In the genomic region with DNA sequence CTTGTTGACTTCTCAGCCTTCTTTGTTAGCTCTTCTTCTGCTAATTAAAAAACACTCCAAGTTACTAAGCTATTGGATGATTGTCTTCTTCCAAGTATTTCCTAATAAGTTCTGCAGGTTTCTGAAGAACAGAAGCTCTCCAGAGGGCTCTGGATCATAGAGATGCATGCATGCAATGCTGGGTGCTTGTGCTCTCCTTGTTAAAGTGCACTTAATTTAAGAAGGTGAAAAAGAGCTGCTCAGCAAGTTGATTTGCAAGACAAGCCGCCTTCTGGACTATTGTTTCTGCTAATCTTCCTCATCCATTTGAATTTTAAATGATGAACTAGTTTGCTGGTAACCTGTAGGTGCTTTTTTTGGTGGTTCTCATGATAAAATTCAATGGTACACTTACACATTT, we compare ENCODE assay signal across 1 cellular context.
TF ChIP-seq lines count a peak whose summit lies in the region.

No MANE protein-coding gene starts in this region.

TF ChIP-seq in H1, 55 proteins besides CTCF, POLR2A, EP300 and RAD21:
- TF ChIP-seq HDAC6 (IDR thresholded peaks at IDR 0.05; ENCODE audit: low read depth, low read length) (no peak), MAFK (IDR thresholded peaks at IDR 0.05; ENCODE audit: low read depth, low read length) (no peak), SP4 (IDR thresholded peaks at IDR 0.05; ENCODE audit: low read length) (no peak), RXRA (IDR thresholded peaks at IDR 0.05; ENCODE audit: insufficient read depth, low read depth, low read length) (no peak), TAF1 (IDR thresholded peaks at IDR 0.05; ENCODE audit: low read depth, low read length) (0 out of 2 replicates have a peak, but pooled peaks have one; percentile 29), RNF2 (IDR thresholded peaks at IDR 0.05; ENCODE audit: borderline replicate concordance, low read depth, low read length, missing control alignments, poor library complexity, severe bottlenecking) (no peak), GABPA (IDR thresholded peaks at IDR 0.05; ENCODE audit: borderline replicate concordance, insufficient read depth, low read length) (no peak), RFX5 (IDR thresholded peaks at IDR 0.05; ENCODE audit: borderline replicate concordance, low read depth, low read length) (no peak), KDM5A (IDR thresholded peaks at IDR 0.05; ENCODE audit: low read length) (no peak), HDAC2 (IDR thresholded peaks at IDR 0.05; ENCODE audit: borderline replicate concordance in 1 of 2, low read depth in 2 of 2, low read length in 2 of 2) (0 out of 4 replicates have a peak, but pooled peaks of 1 of the 2 experiments have one; percentile 60), KDM1A (IDR thresholded peaks at IDR 0.05; ENCODE audit: borderline replicate concordance, low read length) (no peak), CHD1 (IDR thresholded peaks at IDR 0.05; ENCODE audit: low read depth, low read length) (no peak), BCL11A (IDR thresholded peaks at IDR 0.05; ENCODE audit: low read depth in 2 of 2, low read length in 2 of 2) (no peak)
- TF ChIP-seq, protein P1, sequence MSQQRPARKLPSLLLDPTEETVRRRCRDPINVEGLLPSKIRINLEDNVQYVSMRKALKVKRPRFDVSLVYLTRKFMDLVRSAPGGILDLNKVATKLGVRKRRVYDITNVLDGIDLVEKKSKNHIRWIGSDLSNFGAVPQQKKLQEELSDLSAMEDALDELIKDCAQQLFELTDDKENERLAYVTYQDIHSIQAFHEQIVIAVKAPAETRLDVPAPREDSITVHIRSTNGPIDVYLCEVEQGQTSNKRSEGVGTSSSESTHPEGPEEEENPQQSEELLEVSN (IDR thresholded peaks at IDR 0.05): no peak
